ENCODE assay signal across 35 cellular contexts in the genomic region with DNA sequence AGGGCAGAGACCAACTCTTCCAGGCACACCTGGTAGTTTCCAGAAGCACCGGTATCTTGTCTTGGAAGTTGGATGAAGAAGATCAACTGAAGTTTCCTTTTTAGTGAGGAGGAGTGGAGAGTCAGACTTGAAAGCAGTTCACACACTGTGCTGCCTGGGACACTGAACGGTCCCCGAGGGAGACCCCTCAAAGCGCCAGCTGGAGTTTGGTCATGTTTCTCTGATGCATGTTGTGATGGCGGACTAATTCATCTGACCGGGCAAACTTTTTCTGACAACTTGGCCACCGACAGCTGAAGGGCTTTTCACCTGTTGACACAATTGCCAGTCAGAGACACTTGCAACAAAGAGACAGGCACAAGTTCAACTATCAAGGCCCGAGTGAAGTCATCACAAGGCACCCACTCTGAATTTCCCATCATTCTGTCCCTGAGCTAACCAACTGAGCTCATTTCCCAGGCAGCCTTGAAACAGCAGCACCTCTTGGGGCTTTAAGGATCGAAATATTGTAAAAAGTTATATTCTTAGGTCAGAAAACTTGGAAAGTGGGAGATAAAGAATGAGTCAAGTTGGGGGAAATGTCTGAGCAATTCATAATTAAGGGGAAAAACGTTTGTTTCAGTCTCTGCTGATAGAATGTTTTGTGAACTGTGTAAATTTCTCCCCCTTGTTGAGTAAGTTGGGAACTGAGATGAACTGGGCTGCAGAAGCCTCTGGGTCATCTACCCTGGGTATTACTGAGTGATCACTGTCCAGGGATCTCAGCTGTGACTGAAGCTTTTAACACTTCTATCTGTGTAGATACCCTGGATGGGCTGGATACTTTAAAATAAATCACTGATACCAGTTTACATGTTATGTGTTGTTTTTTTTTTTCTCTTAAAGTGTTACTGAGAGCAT. TPM values are rescaled to one million over a fixed set of nuclear protein-coding genes. Genes with fewer than 3 reads are reported as not detected.
DNase-seq lines count a peak whose midpoint lies in the region; ATAC-seq and TF ChIP-seq lines count a peak whose summit lies in the region.
"Had no signal": no experiment of that assay in that cellular context is flagged by ENCODE, and none has a peak within 500 bp of the region (broad histone marks: within the 10 kb centered on the region; RNA-seq: fewer than 3 reads in every experiment).

No MANE protein-coding gene starts in this region.

- no peaks in the 10 kb centered on the region for H3K4me1 Mint-ChIP-seq in activated CD4-positive, alpha-beta T cell treated with anti-CD3 and anti-CD28 coated beads, Interleukin-2, amount 10 ng/mL, durations not matched to agents 7 days and 5 days
- H3K4me1 Mint-ChIP-seq: CD8-positive, alpha-beta memory T cell; naive B cell had no signal

- DNase-seq in A673 (ENCODE audit: low spot score): no peak
- peak; percentile 71 for DNase-seq in amniotic epithelial cell (ENCODE audit: low read depth)
- DNase-seq in activated CD4-positive, alpha-beta T cell treated with anti-CD3 and anti-CD28 coated beads, Interleukin-2, amount 10 ng/mL, durations not matched to agents 7 days and 5 days: no peak
- DNase-seq in thyroid gland: no peak
- no peak for DNase-seq in sciatic nerve (ENCODE audit: low spot score)
- no peak for DNase-seq in NCI-H524 (lab: John Stamatoyannopoulos, UW)
- DNase-seq: activated naive CD4-positive, alpha-beta T cell treated with Interleukin-2 at 50 U/mL for 16 hours; activated T-cell treated with anti-CD3 and anti-CD28 coated beads, Interleukin-2, amount 50 U/mL, for 24 hours; amniotic stem cell; CD8-positive, alpha-beta memory T cell; DMS53; esophagus squamous epithelium; GF-D8; hippocampal formation; immature natural killer cell; KG1; left lung; MV-4-11; naive B cell; NCI-H187 treated with DMSO at 0.1 percent for 48 hours; NCI-H82; occipital lobe; upper lobe of left lung had no signal

- no peak overlapping the region for H3K4me3 Mint-ChIP-seq in activated CD4-positive, alpha-beta T cell treated with anti-CD3 and anti-CD28 coated beads, Interleukin-2, amount 10 ng/mL, durations not matched to agents 7 days and 5 days
- H3K4me3 Mint-ChIP-seq: activated T-cell treated with anti-CD3 and anti-CD28 coated beads, Interleukin-2, amount 50 U/mL, for 24 hours; CD8-positive, alpha-beta memory T cell; immature natural killer cell; naive B cell; T-helper 1 cell treated with Interleukin-12 subunit alpha and Interleukin-12 subunit beta and Interleukin-4 antibody, amounts not matched to agents 30 μg/mL and 1 μg/mL, for 36 hours had no signal

- no peaks in the 10 kb centered on the region for H3K9me3 ChIP-seq in A673 (ENCODE audit: low read depth, low read length, poor library complexity, severe bottlenecking)
- no peaks in the 10 kb centered on the region for H3K9me3 ChIP-seq in thyroid gland
- H3K9me3 ChIP-seq: esophagus squamous epithelium, gastroesophageal sphincter, left lung, upper lobe of left lung had no signal

- no peaks in the 10 kb centered on the region for H3K9me3 Mint-ChIP-seq in activated CD4-positive, alpha-beta T cell treated with anti-CD3 and anti-CD28 coated beads, Interleukin-2, amount 10 ng/mL, durations not matched to agents 7 days and 5 days
- H3K9me3 Mint-ChIP-seq: activated T-cell treated with anti-CD3 and anti-CD28 coated beads, Interleukin-2, amount 50 U/mL, for 24 hours; CD8-positive, alpha-beta memory T cell; naive B cell; T-helper 1 cell treated with Interleukin-12 subunit alpha and Interleukin-12 subunit beta and Interleukin-4 antibody, amounts not matched to agents 30 μg/mL and 1 μg/mL, for 36 hours had no signal

- H3K4me1 ChIP-seq in A673 (ENCODE audit: insufficient read depth, low read length, poor library complexity, severe bottlenecking): peaks cover 84% of the 10 kb centered on the region
- no peaks in the 10 kb centered on the region for H3K4me1 ChIP-seq in thyroid gland
- H3K4me1 ChIP-seq: esophagus squamous epithelium, gastroesophageal sphincter, left lung, upper lobe of left lung had no signal

- no TSS peak for BruUV-seq in A673 (replicated peaks; lab: Mats Ljungman, UMichigan)

- WGBS in thyroid gland, 2 donors: 75 to 81% methylated on average over 10 of the region's 10 CpGs

- TF ChIP-seq CTCF in A673 (conservative IDR thresholded peaks at IDR 0.05; ENCODE audit: low read depth, low read length) (no peak), thyroid gland (IDR thresholded peaks at IDR 0.05) (no peak)

- peaks cover 14% of the 10 kb centered on the region for H3K27me3 Mint-ChIP-seq in activated CD4-positive, alpha-beta T cell treated with anti-CD3 and anti-CD28 coated beads, Interleukin-2, amount 10 ng/mL, durations not matched to agents 7 days and 5 days

- H3K36me3 Mint-ChIP-seq in activated CD4-positive, alpha-beta T cell treated with anti-CD3 and anti-CD28 coated beads, Interleukin-2, amount 10 ng/mL, durations not matched to agents 7 days and 5 days (ENCODE audit: low read depth): no peaks in the 10 kb centered on the region
- H3K36me3 Mint-ChIP-seq: CD8-positive, alpha-beta memory T cell; immature natural killer cell; naive B cell had no signal

- POLR2A ChIA-PET in A673 (lab: Charles Lee; ENCODE audit: low non-redundant PET): no interaction called here
- POLR2A ChIA-PET in activated CD4-positive, alpha-beta T cell treated with anti-CD3 and anti-CD28 coated beads, Interleukin-2, amount 10 ng/mL, durations not matched to agents 7 days and 5 days (lab: Charles Lee): no interaction called here

- CTCF ChIA-PET in A673 (lab: Charles Lee): interaction anchor here (0.6 kb wide), 1 partner anchor 9 kb away, joined by 8 read pairs; no protein-coding TSS in a partner anchor
- CTCF ChIA-PET in activated CD4-positive, alpha-beta T cell treated with anti-CD3 and anti-CD28 coated beads, Interleukin-2, amount 10 ng/mL, durations not matched to agents 7 days and 5 days (lab: Charles Lee): interaction anchor here (0.7 kb wide), 1 partner anchor 69 kb away, joined by 4 read pairs; no protein-coding TSS in a partner anchor

- H3K27me3 ChIP-seq in A673 (replicated peaks; ENCODE audit: insufficient read depth, low read depth, low read length, poor library complexity) (no peaks in the 10 kb centered on the region), thyroid gland (no peaks in the 10 kb centered on the region)
- H3K27me3 ChIP-seq: upper lobe of left lung had no signal

- H3K4me3 ChIP-seq in A673 (ENCODE audit: low read depth, low read length, poor library complexity, severe bottlenecking) (no peak overlapping the region), thyroid gland (replicated peaks in 1 of 3) (no peak overlapping the region)
- H3K4me3 ChIP-seq: coronary artery, esophagus squamous epithelium, gastroesophageal sphincter, left lung, SK-N-MC, skin epidermis, upper lobe of left lung had no signal

- TF ChIP-seq POLR2A in thyroid gland (IDR thresholded peaks at IDR 0.05): no peak

- no peaks in the 10 kb centered on the region for H3K36me3 ChIP-seq in A673 (ENCODE audit: insufficient read depth, low read length, poor library complexity, severe bottlenecking)
- H3K36me3 ChIP-seq in thyroid gland: no peaks in the 10 kb centered on the region
- H3K36me3 ChIP-seq: esophagus squamous epithelium, gastroesophageal sphincter, left lung, upper lobe of left lung had no signal

- H3K27ac Mint-ChIP-seq in activated CD4-positive, alpha-beta T cell treated with anti-CD3 and anti-CD28 coated beads, Interleukin-2, amount 10 ng/mL, durations not matched to agents 7 days and 5 days: no peak overlapping the region
- H3K27ac Mint-ChIP-seq: activated T-cell treated with anti-CD3 and anti-CD28 coated beads, Interleukin-2, amount 50 U/mL, for 24 hours; CD8-positive, alpha-beta memory T cell; immature natural killer cell; naive B cell; T-helper 1 cell treated with Interleukin-12 subunit alpha and Interleukin-12 subunit beta and Interleukin-4 antibody, amounts not matched to agents 30 μg/mL and 1 μg/mL, for 36 hours had no signal

- intact Hi-C loops in A673 (cut with micrococcal nuclease; ENCODE audit: unreplicated experiment): loop anchor here (5.0 kb wide), 2 partner anchors 48 to 193 kb away; partner anchors contain the start of genes EIF3M and WT1
- intact Hi-C loops in thyroid gland (cut with DNase I): no loop called here
- intact Hi-C loops in sciatic nerve (cut with DNase I): no loop called here

- ATAC-seq in GM19023 (IDR thresholded peaks at IDR 0.05; ENCODE audit: unreplicated experiment): peak; percentile 67
- peak; percentile 38 for ATAC-seq in HG02588 (IDR thresholded peaks at IDR 0.05; ENCODE audit: unreplicated experiment)
- no peak for ATAC-seq in sciatic nerve
- ATAC-seq: gastroesophageal sphincter, HCT116, left lung had no signal

- peak overlapping the region; percentile 32 for H3K27ac ChIP-seq in A673 (ENCODE audit: low read depth, low read length, poor library complexity, severe bottlenecking)
- no peak overlapping the region for H3K27ac ChIP-seq in thyroid gland
- H3K27ac ChIP-seq: 22Rv1, coronary artery, esophagus squamous epithelium, gastroesophageal sphincter, left lung, SK-N-MC, skin epidermis, upper lobe of left lung had no signal

RNA-seq across cellular contexts. Expression of gene WT1, which starts 46.2 kb away (rescaled TPM):
- total RNA-seq in A673 (2021): 8.6 and 10.4 TPM in 2 replicates
- total RNA-seq in activated CD4-positive, alpha-beta T cell treated with anti-CD3 and anti-CD28 coated beads, Interleukin-2, amount 10 ng/mL, durations not matched to agents 7 days and 5 days: not detected
- under 1 TPM in 2 of 4 donors, not detected in 2; 0.33 to 0.40 TPM for total RNA-seq in thyroid gland
- total RNA-seq in sciatic nerve: 0.98 TPM
- total RNA-seq: activated CD8-positive, alpha-beta memory T cell treated with anti-CD3 and anti-CD28 coated beads for 36 hours; bronchial epithelial cell; CD8-positive, alpha-beta memory T cell; esophagus squamous epithelium; occipital lobe; OCI-LY7 had no signal
